15 cellular contexts compared by ENCODE assay signal in genomic region chr15:95684126-95684525, GRCh38.
"Had no signal": no experiment of that assay in that cellular context is flagged by ENCODE, and none has a peak within 500 bp of the region (broad histone marks: within the 10 kb centered on the region; RNA-seq: fewer than 3 reads in every experiment).

No MANE protein-coding gene starts in this region.

- DNase-seq: activated CD4-positive, alpha-beta memory T cell treated with anti-CD3 and anti-CD28 coated beads for 36 hours; activated gamma-delta T cell; activated T-cell treated with anti-CD3 and anti-CD28 coated beads, Interleukin-2, amount 50 U/mL, for 48 hours; aorta; left ventricle myocardium superior; naive B cell; right lobe of liver; stimulated activated CD4-positive, alpha-beta T cell treated with anti-CD3 and anti-CD28 coated beads, Interleukin-2, amount 100 ng/mL, for 48 hours; stimulated activated naive CD8-positive, alpha-beta T cell treated with anti-CD3 and anti-CD28 coated beads, Interleukin-15, Interleukin-2, amounts not matched to agents 100 U/mL and 50 U/mL, for 24 hours; upper lobe of right lung had no signal

- H3K9me3 ChIP-seq: right lobe of liver, suprapubic skin, upper lobe of right lung had no signal

- H3K4me3 ChIP-seq: cardiac muscle cell, right lobe of liver, suprapubic skin, upper lobe of right lung had no signal

- H3K4me3 Mint-ChIP-seq: activated CD4-positive, alpha-beta memory T cell treated with anti-CD3 and anti-CD28 coated beads for 36 hours; activated naive CD8-positive, alpha-beta T cell; mesothelial cell of epicardium; naive B cell had no signal

- H3K36me3 Mint-ChIP-seq: activated CD4-positive, alpha-beta memory T cell treated with anti-CD3 and anti-CD28 coated beads for 36 hours; activated naive CD8-positive, alpha-beta T cell; mesothelial cell of epicardium; naive B cell had no signal

- H3K27me3 Mint-ChIP-seq: activated CD4-positive, alpha-beta memory T cell treated with anti-CD3 and anti-CD28 coated beads for 36 hours; naive B cell had no signal

- H3K4me1 Mint-ChIP-seq: naive B cell had no signal

- H3K4me1 ChIP-seq: suprapubic skin had no signal

- FAIRE-seq: colon had no signal

- H3K27me3 ChIP-seq: cardiac muscle cell, right lobe of liver, suprapubic skin, upper lobe of right lung had no signal

- H3K36me3 ChIP-seq: cardiac muscle cell, right lobe of liver, suprapubic skin, upper lobe of right lung had no signal

- ATAC-seq: stimulated activated naive CD8-positive, alpha-beta T cell treated with anti-CD3 and anti-CD28 coated beads, Interleukin-15, Interleukin-2, amounts not matched to agents 100 U/mL and 50 U/mL, for 24 hours had no signal

- H3K27ac ChIP-seq: cardiac muscle cell, right lobe of liver, suprapubic skin, upper lobe of right lung had no signal

- H3K9me3 Mint-ChIP-seq: activated CD4-positive, alpha-beta memory T cell treated with anti-CD3 and anti-CD28 coated beads for 36 hours; mesothelial cell of epicardium had no signal

- H3K27ac Mint-ChIP-seq: activated CD4-positive, alpha-beta memory T cell treated with anti-CD3 and anti-CD28 coated beads for 36 hours; activated naive CD8-positive, alpha-beta T cell; mesothelial cell of epicardium; naive B cell had no signal
